9 cellular contexts compared by ENCODE assay signal in genomic region chr7:101237206-101238067, GRCh38. TPM values are rescaled to one million over a fixed set of nuclear protein-coding genes. Genes with fewer than 3 reads are reported as not detected.
DNase-seq lines count a peak whose midpoint lies in the region; ATAC-seq and TF ChIP-seq lines count a peak whose summit lies in the region.
"Had no signal": no experiment of that assay in that cellular context is flagged by ENCODE, and none has a peak within 500 bp of the region (broad histone marks: within the 10 kb centered on the region; RNA-seq: fewer than 3 reads in every experiment).

A gene with protein sequence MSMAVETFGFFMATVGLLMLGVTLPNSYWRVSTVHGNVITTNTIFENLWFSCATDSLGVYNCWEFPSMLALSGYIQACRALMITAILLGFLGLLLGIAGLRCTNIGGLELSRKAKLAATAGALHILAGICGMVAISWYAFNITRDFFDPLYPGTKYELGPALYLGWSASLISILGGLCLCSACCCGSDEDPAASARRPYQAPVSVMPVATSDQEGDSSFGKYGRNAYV (minus strand): TSS chr7:101237802. CDS start chr7:101237581, 221 bp downstream.

- peak within 1 kb of the TSS; percentile 31 for H3K4me3 ChIP-seq in thoracic aorta

- H3K27ac ChIP-seq in caudate nucleus (ENCODE audit: low read depth, low read length) (peak within 1 kb of the TSS; percentile 8), thoracic aorta (peak within 1 kb of the TSS in 1 of 2 donors; percentile 48)

- no peaks in the 10 kb centered on the region for H3K9me3 ChIP-seq in thoracic aorta

- H3K4me1 ChIP-seq in thoracic aorta (ENCODE audit: control insufficient read depth in 1 of 2, low read depth in 2 of 2), result peaks cover 3 to 11% of the 10 kb centered on the region in 2 donors

- TF ChIP-seq CTCF in thoracic aorta (IDR thresholded peaks at IDR 0.05), result no peak

- DNase-seq in T-helper 1 cell (no peak), caudate nucleus (lab: John Stamatoyannopoulos, UW) (peak in 1 of 61 donors; percentile 17), medulla oblongata (ENCODE audit: extremely low spot score) (peak; percentile 60), thoracic aorta (ENCODE audit: low spot score) (no peak), CD1c-positive myeloid dendritic cell (ENCODE audit: extremely low spot score) (no peak)
- DNase-seq: NCI-H1092 had no signal

- ATAC-seq in thoracic aorta (ENCODE audit: insufficient number of reproducible peaks, low FRiP score, low read depth) (no peak), GM21786 (IDR thresholded peaks at IDR 0.05; ENCODE audit: unreplicated experiment) (no peak), HG03378 (IDR thresholded peaks at IDR 0.05; ENCODE audit: unreplicated experiment) (no peak)

- H3K27me3 ChIP-seq in thoracic aorta (replicated peaks; ENCODE audit: insufficient read depth), result no peaks in the 10 kb centered on the region

- peaks cover 25% of the 10 kb centered on the region for H3K36me3 ChIP-seq in thoracic aorta

- intact Hi-C loops in T-helper 1 cell treated with Interleukin-12 subunit alpha and Interleukin-12 subunit beta and Interleukin-4 antibody, amounts not matched to agents 30 ng/mL and 1 ng/mL, for 36 hours (cut with micrococcal nuclease), result no loop called here

RNA-seq across cellular contexts. Expression of the gene that starts here (rescaled TPM):
- 22.0 and 23.0 TPM in 2 replicates for total RNA-seq in T-helper 1 cell treated with Interleukin-12 subunit alpha and Interleukin-12 subunit beta and Interleukin-4 antibody, amounts not matched to agents 30 ng/mL and 1 ng/mL, for 36 hours
- 10 to 100 TPM in 1 of 2 donors, 1 to 10 TPM in 1; 7.4 to 15.4 TPM for total RNA-seq in thoracic aorta
